In genomic region chr5:131218392-131218791, GRCh38 we compare ENCODE assay signal across 14 cellular contexts. TPM values are rescaled to one million over a fixed set of nuclear protein-coding genes. Genes with fewer than 3 reads are reported as not detected.
A peak's percentile ranks its signal among the peaks of the same experiment; 100 is the strongest.
DNase-seq lines count a peak whose midpoint lies in the region; ATAC-seq and TF ChIP-seq lines count a peak whose summit lies in the region.
"Had no signal": no experiment of that assay in that cellular context is flagged by ENCODE, and none has a peak within 500 bp of the region (broad histone marks: within the 10 kb centered on the region; RNA-seq: fewer than 3 reads in every experiment).

No MANE protein-coding gene starts in this region.

- H2BK5ac ChIP-seq in IMR-90 (ENCODE audit: low read depth, low read length, poor library complexity, severe bottlenecking): peak overlapping the region; percentile 55
- H2BK5ac ChIP-seq in trophoblast cell (ENCODE audit: low read depth, low read length, poor library complexity): no peak overlapping the region

- H4K8ac ChIP-seq in IMR-90 (ENCODE audit: low read depth in 2 of 2, low read length in 2 of 2): no peak overlapping the region
- no peak overlapping the region for H4K8ac ChIP-seq in trophoblast cell (ENCODE audit: low read depth, low read length)

- H3K18ac ChIP-seq in IMR-90 (ENCODE audit: low read depth, low read length) (no peak overlapping the region; the same call in 1 of the 2 replicates), trophoblast cell (ENCODE audit: low read length) (no peak overlapping the region)

- H3K4me1 ChIP-seq in IMR-90 (ENCODE audit: control insufficient read depth, insufficient read depth, low read length) (peaks cover 11% of the 10 kb centered on the region), trophoblast cell (ENCODE audit: control insufficient read depth in 1 of 2, insufficient read depth in 2 of 2, low read length in 2 of 2) (no peaks in the 10 kb centered on the region), gastrocnemius medialis (no peaks in the 10 kb centered on the region)
- H3K4me1 ChIP-seq: thyroid gland had no signal

- no peaks in the 10 kb centered on the region for H4K20me1 ChIP-seq in IMR-90 (ENCODE audit: insufficient read depth, low read length)

- H2BK120ac ChIP-seq in IMR-90 (ENCODE audit: low read depth, low read length): peak overlapping the region; percentile 24; the same call in 1 of the 2 replicates
- no peak overlapping the region for H2BK120ac ChIP-seq in trophoblast cell (ENCODE audit: insufficient read depth, low read length, poor library complexity)

- no peak overlapping the region for H4K5ac ChIP-seq in IMR-90 (ENCODE audit: low read depth, low read length)

- H2AFZ ChIP-seq in IMR-90 (replicated peaks; ENCODE audit: low read length, poor library complexity) (no peak overlapping the region), trophoblast cell (ENCODE audit: insufficient read depth, low read length, poor library complexity) (no peak overlapping the region)

- no peak overlapping the region for H3K23ac ChIP-seq in IMR-90 (ENCODE audit: low read depth, low read length)
- no peak overlapping the region for H3K23ac ChIP-seq in trophoblast cell (ENCODE audit: low read length)

- TF ChIP-seq CTCF in IMR-90 (conservative IDR thresholded peaks at IDR 0.05; ENCODE audit: low read depth, low read length) (no peak), gastrocnemius medialis (IDR thresholded peaks at IDR 0.05 in 4 of 5, conservative IDR thresholded peaks at IDR 0.05 in 1 of 5) (no peak)

- no CpG with 5 or more reads among the region's 4 CpGs for WGBS in IMR-90 (ENCODE audit: extremely low coverage in 2 of 2, insufficient read length in 1 of 2), 2 experiments
- WGBS in trophoblast cell (ENCODE audit: extremely low coverage, insufficient coverage, insufficient read length): no CpG with 5 or more reads among the region's 4 CpGs

- in situ Hi-C loops in IMR-90 (cut with MboI; ENCODE audit: low sequenced_read_pairs) (no loop called here), gastrocnemius medialis (cut with MboI; ENCODE audit: low sequenced_read_pairs in 4 of 4) (no loop called here)

- BruUV-seq in IMR-90 (replicated peaks; lab: Mats Ljungman, UMichigan): no TSS peak

- CTCF ChIA-PET in IMR-90 (lab: Yijun Ruan, JAX): no interaction called here

- H4K12ac ChIP-seq in trophoblast cell (ENCODE audit: low read depth, low read length): no peak overlapping the region

- H3K4ac ChIP-seq in IMR-90 (ENCODE audit: low read depth, low read length) (peak overlapping the region; percentile 39; the same call in 1 of the 2 replicates), trophoblast cell (ENCODE audit: low read depth, low read length) (no peak overlapping the region)

- peak; percentile 22 for DNase-seq in activated CD4-positive, alpha-beta T cell treated with anti-CD3 and anti-CD28 coated beads, Interleukin-2, amount 10 ng/mL, durations not matched to agents 24 days and 14 days
- no peak for DNase-seq in activated CD4-positive, alpha-beta T cell treated with anti-CD3 and anti-CD28 coated beads for 4 hours
- DNase-seq in IMR-90 (peak; percentile 89), trophoblast cell (peak; percentile 67 to 91), DMS79 (lab: John Stamatoyannopoulos, UW) (no peak), gastrocnemius medialis (no peak), NCI-H2227 treated with DMSO at 0.1 percent for 48 hours (lab: John Stamatoyannopoulos, UW) (no peak)
- DNase-seq: activated CD4-positive, alpha-beta T cell treated with anti-CD3 and anti-CD28 coated beads for 48 hours; activated naive CD4-positive, alpha-beta T cell; NCI-H1417; NCI-H82; SK-N-SH; thyroid gland had no signal

- no peak for TF ChIP-seq POLR2A in IMR-90 (IDR thresholded peaks at IDR 0.05; ENCODE audit: low read depth, low read length)
- no peak for TF ChIP-seq POLR2A in gastrocnemius medialis (IDR thresholded peaks at IDR 0.05)

- no peak for TF ChIP-seq RAD21 in IMR-90 (IDR thresholded peaks at IDR 0.05; ENCODE audit: low read length)

- H3K27ac ChIP-seq in IMR-90 (ENCODE audit: insufficient read depth, low read length) (peak overlapping the region; percentile 56; the same call in 1 of the 2 replicates), trophoblast cell (ENCODE audit: low read depth, low read length) (no peak overlapping the region), gastrocnemius medialis (no peak overlapping the region)
- H3K27ac ChIP-seq: thyroid gland had no signal

- no peaks in the 10 kb centered on the region for H3K9me3 Mint-ChIP-seq in activated CD4-positive, alpha-beta T cell treated with anti-CD3 and anti-CD28 coated beads, Interleukin-2, amount 10 ng/mL, durations not matched to agents 24 days and 14 days

- H2AK9ac ChIP-seq in IMR-90 (replicated peaks; ENCODE audit: low read depth, low read length, poor library complexity): no peak overlapping the region

- H3K9ac ChIP-seq in IMR-90 (ENCODE audit: low read depth, low read length) (no peak overlapping the region), trophoblast cell (ENCODE audit: low read length) (no peak overlapping the region)
- H3K9ac ChIP-seq: SK-N-SH had no signal

- H3K4me2 ChIP-seq in IMR-90 (ENCODE audit: low read depth, low read length): no peak overlapping the region
- H3K4me2 ChIP-seq in trophoblast cell (ENCODE audit: low read length): no peak overlapping the region
- H3K4me2 ChIP-seq: SK-N-SH had no signal

- peaks cover 23% of the 10 kb centered on the region for H3K4me1 Mint-ChIP-seq in activated CD4-positive, alpha-beta T cell treated with anti-CD3 and anti-CD28 coated beads, Interleukin-2, amount 10 ng/mL, durations not matched to agents 24 days and 14 days

- 0 out of 2 replicates have a peak, but pooled peaks cover 3% of the 10 kb centered on the region for H3K9me1 ChIP-seq in IMR-90 (ENCODE audit: insufficient read depth, low read length)

- peaks cover 6% of the 10 kb centered on the region for H3K36me3 Mint-ChIP-seq in activated CD4-positive, alpha-beta T cell treated with anti-CD3 and anti-CD28 coated beads, Interleukin-2, amount 10 ng/mL, durations not matched to agents 24 days and 14 days (ENCODE audit: low read depth)

- H2BK12ac ChIP-seq in trophoblast cell (ENCODE audit: low read length): no peak overlapping the region

- H3K14ac ChIP-seq in IMR-90 (replicated peaks; ENCODE audit: low read depth, low read length) (no peak overlapping the region), trophoblast cell (ENCODE audit: low read length) (no peak overlapping the region)

- H4K91ac ChIP-seq in IMR-90 (ENCODE audit: insufficient read depth, low read depth, low read length): no peak overlapping the region
- no peak overlapping the region for H4K91ac ChIP-seq in trophoblast cell (ENCODE audit: low read depth, low read length)

- POLR2A ChIA-PET in IMR-90 (lab: Charles Lee; ENCODE audit: unreplicated experiment): no interaction called here

- intact Hi-C loops in activated CD4-positive, alpha-beta T cell treated with anti-CD3 and anti-CD28 coated beads, Interleukin-2, amount 10 ng/mL, durations not matched to agents 24 days and 14 days (cut with micrococcal nuclease): no loop called here
- intact Hi-C loops in IMR-90 (cut with micrococcal nuclease): no loop called here
- intact Hi-C loops in gastrocnemius medialis (cut with DNase I; ENCODE audit: low total_unique reads): no loop called here

- H3K56ac ChIP-seq in IMR-90 (ENCODE audit: extremely low read depth, insufficient read depth, low read length): no peak overlapping the region

- no peaks in the 10 kb centered on the region for H3K36me3 ChIP-seq in IMR-90 (ENCODE audit: control insufficient read depth, insufficient read depth, low read length)
- H3K36me3 ChIP-seq in trophoblast cell (ENCODE audit: control insufficient read depth in 1 of 2, insufficient read depth in 2 of 2, low read length in 2 of 2): no peaks in the 10 kb centered on the region
- H3K36me3 ChIP-seq in gastrocnemius medialis: no peaks in the 10 kb centered on the region
- H3K36me3 ChIP-seq: thyroid gland had no signal

- H2AK5ac ChIP-seq in IMR-90 (ENCODE audit: low read depth, low read length): no peak overlapping the region
- H2AK5ac ChIP-seq in trophoblast cell (ENCODE audit: low read length): no peak overlapping the region

- H2BK20ac ChIP-seq in IMR-90 (ENCODE audit: low read depth, low read length): no peak overlapping the region; the same call in 1 of the 2 replicates

- H3K9me3 ChIP-seq in IMR-90 (ENCODE audit: control insufficient read depth, insufficient read depth, low read length): no peaks in the 10 kb centered on the region
- no peaks in the 10 kb centered on the region for H3K9me3 ChIP-seq in trophoblast cell (ENCODE audit: insufficient read depth, low read depth, low read length)
- no peaks in the 10 kb centered on the region for H3K9me3 ChIP-seq in gastrocnemius medialis
- H3K9me3 ChIP-seq: SK-N-SH, thyroid gland had no signal

- H3K79me1 ChIP-seq in IMR-90 (ENCODE audit: low read depth in 1 of 2, low read length in 2 of 2) (no peaks in the 10 kb centered on the region), trophoblast cell (ENCODE audit: low read length) (no peaks in the 10 kb centered on the region)

- no peak overlapping the region for H3K27ac Mint-ChIP-seq in activated CD4-positive, alpha-beta T cell treated with anti-CD3 and anti-CD28 coated beads, Interleukin-2, amount 10 ng/mL, durations not matched to agents 24 days and 14 days

- H3K27me3 Mint-ChIP-seq in activated CD4-positive, alpha-beta T cell treated with anti-CD3 and anti-CD28 coated beads, Interleukin-2, amount 10 ng/mL, durations not matched to agents 24 days and 14 days: no peaks in the 10 kb centered on the region

- H3K79me2 ChIP-seq in trophoblast cell (ENCODE audit: control insufficient read depth, insufficient read depth, low read length, poor library complexity): no peaks in the 10 kb centered on the region

- no peak overlapping the region for H2BK15ac ChIP-seq in IMR-90 (ENCODE audit: low read depth, low read length)

- H3K4me3 Mint-ChIP-seq in activated CD4-positive, alpha-beta T cell treated with anti-CD3 and anti-CD28 coated beads, Interleukin-2, amount 10 ng/mL, durations not matched to agents 24 days and 14 days: no peak overlapping the region

- peak; percentile 81 for ATAC-seq in HG02610 (IDR thresholded peaks at IDR 0.05; ENCODE audit: unreplicated experiment)
- ATAC-seq in IMR-90 (ENCODE audit: low read depth): peak; percentile 75
- ATAC-seq in gastrocnemius medialis: no peak

- no peaks in the 10 kb centered on the region for H3K27me3 ChIP-seq in IMR-90 (ENCODE audit: control insufficient read depth, insufficient read depth, low read length)
- no peaks in the 10 kb centered on the region for H3K27me3 ChIP-seq in trophoblast cell (ENCODE audit: insufficient read depth, low read length)
- H3K27me3 ChIP-seq in gastrocnemius medialis: no peaks in the 10 kb centered on the region
- H3K27me3 ChIP-seq: thyroid gland had no signal

- H3K4me3 ChIP-seq in IMR-90 (ENCODE audit: insufficient read depth, low read depth, low read length) (no peak overlapping the region), trophoblast cell (ENCODE audit: low read depth, low read length) (no peak overlapping the region), gastrocnemius medialis (no peak overlapping the region)
- H3K4me3 ChIP-seq: thyroid gland had no signal

- dilution Hi-C loops in IMR-90 (cut with HindIII; ENCODE audit: low sequenced_read_pairs, unreplicated experiment): no loop called here

RNA-seq across cellular contexts. Expression of gene CDC42SE2, which starts 45.5 kb away (rescaled TPM):
- 96.2 and 99.0 TPM in 2 replicates for total RNA-seq in activated CD4-positive, alpha-beta T cell treated with anti-CD3 and anti-CD28 coated beads, Interleukin-2, amount 10 ng/mL, durations not matched to agents 24 days and 14 days
- total RNA-seq in IMR-90 (2012; rRNA removed) (19.4 and 44.2 TPM in 2 replicates), gastrocnemius medialis (10 to 100 TPM; 23.9 to 29.6 (median 26.4) TPM)
- polyA plus RNA-seq in IMR-90 (2012; rRNA removed): 8.8 and 12.5 TPM in 2 replicates
- polyA plus RNA-seq in IMR-90 (2012; cell fraction: cytosol; rRNA removed): 2.0 and 2.8 TPM in 2 replicates
- 1.1 and 22.9 TPM in 2 replicates for polyA plus RNA-seq in IMR-90 (2012; cell fraction: nucleus; rRNA removed; ENCODE audit: low replicate concordance)
- 15.6 and 16.5 TPM in 2 replicates for polyA plus RNA-seq in trophoblast cell (2013)

RNA-seq across cellular contexts. Expression of gene LYRM7, which starts 47.6 kb away (rescaled TPM):
- total RNA-seq in activated CD4-positive, alpha-beta T cell treated with anti-CD3 and anti-CD28 coated beads, Interleukin-2, amount 10 ng/mL, durations not matched to agents 24 days and 14 days: 17.9 and 18.1 TPM in 2 replicates
- total RNA-seq in IMR-90 (2012; rRNA removed): 3.4 and 6.4 TPM in 2 replicates
- 1.6 and 2.5 TPM in 2 replicates for polyA plus RNA-seq in IMR-90 (2012; rRNA removed)
- 0.37 and 0.81 TPM in 2 replicates for polyA plus RNA-seq in IMR-90 (2012; cell fraction: cytosol; rRNA removed)
- polyA plus RNA-seq in IMR-90 (2012; cell fraction: nucleus; rRNA removed; ENCODE audit: low replicate concordance): 2.6 and 3.6 TPM in 2 replicates
- 3.2 TPM in 2 replicates for polyA plus RNA-seq in trophoblast cell (2013)
- 10 to 100 TPM in 3 of 4 donors, 1 to 10 TPM in 1; 9.8 to 38.8 (median 14.7) TPM for total RNA-seq in gastrocnemius medialis

RNA-seq across cellular contexts. Expression of gene HINT1, which starts 53.3 kb away (rescaled TPM):
- total RNA-seq in activated CD4-positive, alpha-beta T cell treated with anti-CD3 and anti-CD28 coated beads, Interleukin-2, amount 10 ng/mL, durations not matched to agents 24 days and 14 days: 280 and 282 TPM in 2 replicates
- total RNA-seq in IMR-90 (2012; rRNA removed): 179 and 181 TPM in 2 replicates
- polyA plus RNA-seq in IMR-90 (2012; rRNA removed): 347 and 352 TPM in 2 replicates
- 142 and 333 TPM in 2 replicates for polyA plus RNA-seq in IMR-90 (2012; cell fraction: cytosol; rRNA removed)
- 86.7 and 151 TPM in 2 replicates for polyA plus RNA-seq in IMR-90 (2012; cell fraction: nucleus; rRNA removed; ENCODE audit: low replicate concordance)
- polyA plus RNA-seq in trophoblast cell (2013): 262 and 267 TPM in 2 replicates
- 100 to 1,000 TPM; 177 to 325 (median 232) TPM for total RNA-seq in gastrocnemius medialis

Comparison
In these comparisons a context has a peak if more than half of its experiments do, and no peak if none do; other contexts are left out.
1. DNase-seq: peak in activated CD4-positive, alpha-beta T cell treated with anti-CD3 and anti-CD28 coated beads, Interleukin-2, amount 10 ng/mL, durations not matched to agents 24 days and 14 days (single experiment), IMR-90 (single experiment) and trophoblast cell (2 of 2); none in activated CD4-positive, alpha-beta T cell treated with anti-CD3 and anti-CD28 coated beads for 4 hours (0 of 2), DMS79 (single experiment), gastrocnemius medialis (0 of 2) and NCI-H2227 treated with DMSO at 0.1 percent for 48 hours (single experiment).
2. ATAC-seq: peak in HG02610 (single experiment) and IMR-90 (single experiment); none in gastrocnemius medialis (0 of 2).